ENCODE assay signal across 8 cellular contexts in genomic region chr3:69120879-69121464, GRCh38. TPM values are rescaled to one million over a fixed set of nuclear protein-coding genes. Genes with fewer than 3 reads are reported as not detected.
DNase-seq lines count a peak whose midpoint lies in the region; ATAC-seq lines count a peak whose summit lies in the region.

No MANE protein-coding gene starts in this region.

- no peaks in the 10 kb centered on the region for H3K36me3 ChIP-seq in H7 (replicated peaks; ENCODE audit: control insufficient read depth, insufficient read depth, low read length)

- no peak overlapping the region for H3K4me3 Mint-ChIP-seq in T-cell

- peak; percentile 42 for DNase-seq in GM04504 (ENCODE audit: low read depth)
- peak; percentile 44 for DNase-seq in H7
- DNase-seq in NAMALWA (ENCODE audit: low spot score), result peak; percentile 79
- peak; percentile 43 to 82 (median 70) for DNase-seq in T-cell
- peak; percentile 19 for DNase-seq in amniotic stem cell (lab: John Stamatoyannopoulos, UW)
- peak in 37 of 51 donors; percentile 2 to 84 (median 40) for DNase-seq in hypothalamus (lab: John Stamatoyannopoulos, UW)
- DNase-seq in smooth muscle cell of the brain vasculature (ENCODE audit: low read depth, low spot score), result peak; percentile 66

- POLR2A ChIA-PET in T-cell (lab: Charles Lee), result interaction anchor here (0.5 to 0.6 kb wide), 2 partner anchors 80 to 179 kb away, joined by 3 read pairs; no protein-coding TSS in a partner anchor

- peak overlapping the region in 1 of 2 donors; percentile 6 for H3K27ac Mint-ChIP-seq in T-cell

- H3K4me1 Mint-ChIP-seq in T-cell, result peaks cover 0 to 5% (median 5%) of the 10 kb centered on the region in 3 donors

- no peaks in the 10 kb centered on the region for H3K9me3 Mint-ChIP-seq in T-cell

- no peaks in the 10 kb centered on the region for H3K27me3 ChIP-seq in H7 (ENCODE audit: control insufficient read depth, insufficient read depth, low read length)

- peaks cover 0 to 1% of the 10 kb centered on the region in 2 donors for H3K27me3 Mint-ChIP-seq in T-cell

- ATAC-seq in T-cell (replicated peaks in 1 of 4) (peak; percentile 70 to 92 (median 86)), GM19324 (IDR thresholded peaks at IDR 0.05; ENCODE audit: low FRiP score, unreplicated experiment) (no peak)

- H3K36me3 Mint-ChIP-seq in T-cell, result no peaks in the 10 kb centered on the region

- CTCF ChIA-PET in T-cell (lab: Charles Lee), result interaction anchor here (0.6 to 2.7 kb wide), 24 partner anchors 11 to 289 kb away, joined by 3 to 21 read pairs (median 4); partner anchors contain the start of gene TMF1 (in 1 of the 2)

- H3K4me3 ChIP-seq in H7 (ENCODE audit: insufficient read depth, low read depth, low read length), result no peak overlapping the region

RNA-seq across cellular contexts. Expression of gene LMOD3, which starts 1.4 kb away (rescaled TPM):
- not detected in 2 replicates for total RNA-seq in H7 (2014; rRNA removed; shearing (Covaris generic))
- total RNA-seq in T-cell, result not detected

RNA-seq across cellular contexts. Expression of gene ARL6IP5, which starts 36.2 kb away (rescaled TPM):
- total RNA-seq in H7 (2014; rRNA removed; shearing (Covaris generic)), result 19.0 and 20.9 TPM in 2 replicates
- total RNA-seq in T-cell, result 100 to 1,000 TPM; 106 to 135 (median 127) TPM

RNA-seq across cellular contexts. Expression of gene UBA3, which starts 40.8 kb away (rescaled TPM):
- 81.2 and 94.7 TPM in 2 replicates for total RNA-seq in H7 (2014; rRNA removed; shearing (Covaris generic))
- total RNA-seq in T-cell, result 10 to 100 TPM; 62.7 to 83.1 (median 73.2) TPM

Comparison
In these comparisons a context has a peak if more than half of its experiments do, and no peak if none do; other contexts are left out.
1. DNase-seq: peak in every context shown above with its lines; median percentile 79 in NAMALWA; 70 in T-cell; 66 in smooth muscle cell of the brain vasculature; 44 in H7; 42 in GM04504; 40 in hypothalamus; 19 in amniotic stem cell.